In the genomic region with DNA sequence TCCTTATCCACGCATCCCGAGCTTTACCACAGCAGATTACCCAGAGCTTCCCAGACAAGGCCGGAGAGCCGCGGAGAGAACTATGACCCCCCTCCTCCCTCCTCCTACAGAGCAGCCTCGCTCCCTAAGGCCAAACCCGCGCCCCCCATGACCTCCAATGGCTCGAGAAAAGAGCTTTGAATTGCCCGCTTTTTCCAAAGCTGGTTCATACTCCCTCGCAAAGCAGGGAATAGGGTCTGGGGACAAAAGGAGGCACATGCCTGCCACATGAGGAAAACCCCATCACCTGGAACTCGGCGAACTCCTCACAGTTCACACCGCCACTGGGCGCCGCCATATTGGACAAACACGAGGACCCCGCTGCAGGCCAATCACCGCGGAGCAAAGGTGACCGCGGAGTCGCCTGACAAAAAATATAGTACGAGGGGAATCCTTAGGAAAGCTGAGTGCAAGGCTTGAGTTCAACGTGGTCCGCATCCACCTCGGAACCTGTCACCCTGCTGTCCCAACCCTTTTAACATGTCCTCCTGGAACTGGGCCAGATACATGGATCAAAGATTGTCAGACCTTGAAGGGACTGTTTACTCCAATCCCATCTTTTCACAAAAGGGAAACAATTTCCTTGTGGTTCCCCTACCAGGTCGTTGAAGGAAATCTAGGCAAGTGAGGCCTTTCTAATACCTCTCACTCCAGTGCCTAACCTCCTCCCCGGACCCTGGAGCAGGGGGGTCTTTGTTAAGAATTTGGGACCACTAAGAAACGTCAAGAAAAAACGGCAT, we compare ENCODE assay signal across 8 cellular contexts. TPM values are rescaled to one million over a fixed set of nuclear protein-coding genes. Genes with fewer than 3 reads are reported as not detected.
DNase-seq lines count a peak whose midpoint lies in the region; ATAC-seq and TF ChIP-seq lines count a peak whose summit lies in the region.

A gene (minus strand): TSS at position 344 of the 779 bp plus-strand sequence. CDS start 7 bp downstream, at position 337.

- H3K4me3 ChIP-seq in AG04449 (ENCODE audit: low read depth, low read length) (peak within 1 kb of the TSS; percentile 78), coronary artery (peak within 1 kb of the TSS; percentile 87)

- ATAC-seq in GM19025 (IDR thresholded peaks at IDR 0.05; ENCODE audit: low read depth, unreplicated experiment), result peak; percentile 25
- ATAC-seq in HG03469 (IDR thresholded peaks at IDR 0.05; ENCODE audit: unreplicated experiment), result peak; percentile 27

- POLR2A ChIA-PET in AG04449 (lab: Yijun Ruan, JAX), result interaction anchor here (0.6 kb wide), 1 partner anchor 11 kb away, joined by 3 read pairs; no protein-coding TSS in a partner anchor

- intact Hi-C loops in activated CD4-positive, alpha-beta T cell treated with anti-CD3 and anti-CD28 coated beads, Interleukin-2, amount 10 ng/mL, durations not matched to agents 24 days and 14 days (cut with micrococcal nuclease), result loop anchor here (1.0 to 5.0 kb wide), 4 partner anchors 18 to 836 kb away; a partner anchor contains a TSS

- H3K27me3 ChIP-seq in layer of hippocampus (ENCODE audit: control insufficient read depth, insufficient read depth, low read length), result no peaks in the 10 kb centered on the region

- no peaks in the 10 kb centered on the region for H3K27me3 Mint-ChIP-seq in activated CD4-positive, alpha-beta T cell treated with anti-CD3 and anti-CD28 coated beads, Interleukin-2, amount 10 ng/mL, durations not matched to agents 24 days and 14 days

- DNase-seq in AG04449 (ENCODE audit: low read depth, low spot score) (peak; percentile 21), NCI-H69 (lab: John Stamatoyannopoulos, UW) (peak; percentile 89), coronary artery (ENCODE audit: low spot score) (peak; percentile 87)
- peak; percentile 96 for DNase-seq in activated CD4-positive, alpha-beta T cell treated with anti-CD3 and anti-CD28 coated beads, Interleukin-2, amount 10 ng/mL, durations not matched to agents 24 days and 14 days
- DNase-seq in stimulated activated CD4-positive, alpha-beta T cell treated with anti-CD3 and anti-CD28 coated beads, Interleukin-1b, Interleukin-23, amount 100 ng/mL, for 4 hours (ENCODE audit: low read depth in 2 of 2), result peak; percentile 73 to 80

- peaks cover 63% of the 10 kb centered on the region for H3K4me1 Mint-ChIP-seq in activated CD4-positive, alpha-beta T cell treated with anti-CD3 and anti-CD28 coated beads, Interleukin-2, amount 10 ng/mL, durations not matched to agents 24 days and 14 days

- TF ChIP-seq CTCF in AG04449 (IDR thresholded peaks at IDR 0.05; ENCODE audit: insufficient read depth, low read length, missing control alignments) (no peak), coronary artery (IDR thresholded peaks at IDR 0.05) (peak; percentile 6)

- H3K4me3 Mint-ChIP-seq in activated CD4-positive, alpha-beta T cell treated with anti-CD3 and anti-CD28 coated beads, Interleukin-2, amount 10 ng/mL, durations not matched to agents 24 days and 14 days, result peak within 1 kb of the TSS; percentile 97

- CTCF ChIA-PET in AG04449 (lab: Yijun Ruan, JAX), result interaction anchor here (0.8 to 3.9 kb wide), 3 partner anchors 10 to 843 kb away, joined by 3 to 47 read pairs (median 3); no protein-coding TSS in a partner anchor

- no peaks in the 10 kb centered on the region for H3K9me3 Mint-ChIP-seq in activated CD4-positive, alpha-beta T cell treated with anti-CD3 and anti-CD28 coated beads, Interleukin-2, amount 10 ng/mL, durations not matched to agents 24 days and 14 days

- H3K27ac ChIP-seq in coronary artery (peak within 1 kb of the TSS; percentile 68 to 93), layer of hippocampus (ENCODE audit: low read depth, low read length) (peak within 1 kb of the TSS; percentile 85)

- peak within 1 kb of the TSS; percentile 96 for H3K27ac Mint-ChIP-seq in activated CD4-positive, alpha-beta T cell treated with anti-CD3 and anti-CD28 coated beads, Interleukin-2, amount 10 ng/mL, durations not matched to agents 24 days and 14 days

- peaks cover 38% of the 10 kb centered on the region for H3K36me3 Mint-ChIP-seq in activated CD4-positive, alpha-beta T cell treated with anti-CD3 and anti-CD28 coated beads, Interleukin-2, amount 10 ng/mL, durations not matched to agents 24 days and 14 days (ENCODE audit: low read depth)

RNA-seq across cellular contexts. Expression of the gene that starts here (rescaled TPM):
- 119 and 126 TPM in 2 replicates for total RNA-seq in activated CD4-positive, alpha-beta T cell treated with anti-CD3 and anti-CD28 coated beads, Interleukin-2, amount 10 ng/mL, durations not matched to agents 24 days and 14 days

Comparison
In these comparisons a context has a peak if more than half of its experiments do, and no peak if none do; other contexts are left out.
1. Peak in every context shown above with its lines: DNase-seq, ATAC-seq, H3K4me3 ChIP-seq and H3K27ac ChIP-seq.
2. DNase-seq: peak in every context shown above with its lines; median percentile 96 in activated CD4-positive, alpha-beta T cell treated with anti-CD3 and anti-CD28 coated beads, Interleukin-2, amount 10 ng/mL, durations not matched to agents 24 days and 14 days; 89 in NCI-H69; 87 in coronary artery; 76 in stimulated activated CD4-positive, alpha-beta T cell treated with anti-CD3 and anti-CD28 coated beads, Interleukin-1b, Interleukin-23, amount 100 ng/mL, for 4 hours; 21 in AG04449.